1 cellular context compared by ENCODE assay signal in genomic region chr7:30770936-30771858, GRCh38.
A peak's percentile ranks its signal among the peaks of the same experiment; 100 is the strongest.
TF ChIP-seq lines count a peak whose summit lies in the region.

TSS of gene MINDY4 (plus strand) at chr7:30771417. CDS start at chr7:30771494, 77 bp downstream.

TF ChIP-seq in HEK293, 187 proteins besides CTCF, POLR2A, EP300 and RAD21 (continued from another document and continues in another):
- no peak for TF ChIP-seq ZNF518A (tag by site-specific recombination; conservative IDR thresholded peaks at IDR 0.05; ENCODE audit: low read depth)
- no peak for TF ChIP-seq ZNF548 (tag by site-specific recombination; IDR thresholded peaks at IDR 0.05)
- TF ChIP-seq REPIN1 (tag by site-specific recombination; IDR thresholded peaks at IDR 0.05; ENCODE audit: low read depth), result no peak
- no peak for TF ChIP-seq KLF10 (tag by site-specific recombination; IDR thresholded peaks at IDR 0.05)
- TF ChIP-seq ZNF157 (tag by site-specific recombination; IDR thresholded peaks at IDR 0.05), result no peak
- no peak for TF ChIP-seq ZNF16 (tag by site-specific recombination; IDR thresholded peaks at IDR 0.05; ENCODE audit: low read depth)
- TF ChIP-seq PRDM1 (tag by site-specific recombination; IDR thresholded peaks at IDR 0.05), result no peak
- no peak for TF ChIP-seq YY2 (tag by site-specific recombination; IDR thresholded peaks at IDR 0.05)
- no peak for TF ChIP-seq ZNF391 (tag by site-specific recombination; IDR thresholded peaks at IDR 0.05; ENCODE audit: borderline replicate concordance, low read depth)
- TF ChIP-seq ZNF18 (tag by site-specific recombination; IDR thresholded peaks at IDR 0.05), result no peak
- no peak for TF ChIP-seq TRIM28 (IDR thresholded peaks at IDR 0.05; ENCODE audit: borderline replicate concordance, low read length)
- no peak for TF ChIP-seq ZNF645 (tag by site-specific recombination; IDR thresholded peaks at IDR 0.05)
- no peak for TF ChIP-seq ZFP41 (tag by site-specific recombination; IDR thresholded peaks at IDR 0.05; ENCODE audit: borderline replicate concordance)
- peak; percentile 82 for TF ChIP-seq ZBTB20 (tag by site-specific recombination; IDR thresholded peaks at IDR 0.05)
- TF ChIP-seq ZBTB17 (tag by site-specific recombination; IDR thresholded peaks at IDR 0.05), result peak; percentile 67
- no peak for TF ChIP-seq ZNF416 (tag by site-specific recombination; IDR thresholded peaks at IDR 0.05)
- TF ChIP-seq ZSCAN18 (tag by site-specific recombination; IDR thresholded peaks at IDR 0.05), result no peak
- TF ChIP-seq ZBTB49 (tag by site-specific recombination; IDR thresholded peaks at IDR 0.05; ENCODE audit: low read depth), result no peak
- no peak for TF ChIP-seq ZNF148 (tag by site-specific recombination; IDR thresholded peaks at IDR 0.05; ENCODE audit: borderline replicate concordance)
- no peak for TF ChIP-seq ZNF266 (tag by site-specific recombination; IDR thresholded peaks at IDR 0.05; ENCODE audit: low read depth)
- no peak for TF ChIP-seq ZNF138 (tag by site-specific recombination; IDR thresholded peaks at IDR 0.05; ENCODE audit: borderline replicate concordance)
- no peak for TF ChIP-seq ZSCAN5A (tag by site-specific recombination; IDR thresholded peaks at IDR 0.05)
- TF ChIP-seq KLF8 (tag by site-specific recombination; IDR thresholded peaks at IDR 0.05), result no peak
- no peak for TF ChIP-seq ZNF621 (tag by site-specific recombination; IDR thresholded peaks at IDR 0.05)
- no peak for TF ChIP-seq ZNF221 (tag by site-specific recombination; IDR thresholded peaks at IDR 0.05; ENCODE audit: borderline replicate concordance)
- no peak for TF ChIP-seq ZNF426 (tag by site-specific recombination; IDR thresholded peaks at IDR 0.05)
- no peak for TF ChIP-seq KLF9 (tag by site-specific recombination; IDR thresholded peaks at IDR 0.05; ENCODE audit: low read depth)
- no peak for TF ChIP-seq AEBP2 (tag by site-specific recombination; IDR thresholded peaks at IDR 0.05; ENCODE audit: borderline replicate concordance)
- TF ChIP-seq ZNF658 (tag by site-specific recombination; IDR thresholded peaks at IDR 0.05), result no peak
- no peak for TF ChIP-seq ZNF837 (tag by site-specific recombination; IDR thresholded peaks at IDR 0.05)
- TF ChIP-seq ZNF692 (tag by site-specific recombination; IDR thresholded peaks at IDR 0.05), result no peak
- TF ChIP-seq ZEB2 (tag by site-specific recombination; IDR thresholded peaks at IDR 0.05), result 0 out of 2 replicates have a peak, but pooled peaks have one; percentile 44
- TF ChIP-seq ATF2 (tag by site-specific recombination; IDR thresholded peaks at IDR 0.05; ENCODE audit: low read depth), result no peak
- no peak for TF ChIP-seq ZBTB48 (tag by site-specific recombination; IDR thresholded peaks at IDR 0.05)
- no peak for TF ChIP-seq ZNF146 (tag by site-specific recombination; IDR thresholded peaks at IDR 0.05)
- TF ChIP-seq ZNF561 (tag by site-specific recombination; IDR thresholded peaks at IDR 0.05; ENCODE audit: borderline replicate concordance), result peak; percentile 42; the same call in 1 of the 2 replicates
- TF ChIP-seq YY1 (tag by site-specific recombination; IDR thresholded peaks at IDR 0.05), result no peak
- TF ChIP-seq GLIS2 (tag by site-specific recombination; IDR thresholded peaks at IDR 0.05), result 0 out of 2 replicates have a peak, but pooled peaks have one; percentile 69
- TF ChIP-seq ZSCAN23 (tag by site-specific recombination; IDR thresholded peaks at IDR 0.05), result no peak
- peak; percentile 88 for TF ChIP-seq ZBTB8A (tag by site-specific recombination; IDR thresholded peaks at IDR 0.05)
- no peak for TF ChIP-seq ZNF664 (tag by site-specific recombination; IDR thresholded peaks at IDR 0.05)
- peak; percentile 71 for TF ChIP-seq ZIC2 (tag by site-specific recombination; IDR thresholded peaks at IDR 0.05)
- no peak for TF ChIP-seq ZNF660 (tag by site-specific recombination; IDR thresholded peaks at IDR 0.05)
- TF ChIP-seq ZNF596 (tag by site-specific recombination; IDR thresholded peaks at IDR 0.05), result no peak
